ENCODE assay signal across 30 cellular contexts in genomic region chr10:11276475-11276990, GRCh38.
DNase-seq lines count a peak whose midpoint lies in the region; ATAC-seq lines count a peak whose summit lies in the region.
"Had no signal": no experiment of that assay in that cellular context is flagged by ENCODE, and none has a peak within 500 bp of the region (broad histone marks: within the 10 kb centered on the region; RNA-seq: fewer than 3 reads in every experiment).

No MANE protein-coding gene starts in this region.

- no peak overlapping the region for H3K27ac ChIP-seq in CD8-positive, alpha-beta memory T cell (ENCODE audit: low read depth, low read length)
- H3K27ac ChIP-seq: A549, brain microvascular endothelial cell, epithelial cell of prostate, HL-60, tibial artery, vagina had no signal

- H3K4me1 ChIP-seq in CD8-positive, alpha-beta memory T cell (ENCODE audit: insufficient read depth, low read length) = no peaks in the 10 kb centered on the region
- H3K4me1 ChIP-seq: A549, tibial artery, vagina had no signal

- no peak overlapping the region for H3K4me3 Mint-ChIP-seq in activated T-cell treated with anti-CD3 and anti-CD28 coated beads, Interleukin-2, amount 50 U/mL, for 24 hours
- no peak overlapping the region for H3K4me3 Mint-ChIP-seq in activated T-cell treated with anti-CD3 and anti-CD28 coated beads, Interleukin-2, amount 50 U/mL, for 4 hours
- H3K4me3 Mint-ChIP-seq in CD8-positive, alpha-beta memory T cell = no peak overlapping the region
- peak overlapping the region; percentile 19 for H3K4me3 Mint-ChIP-seq in activated T-helper 17 cell treated with anti-CD3 and anti-CD28 coated beads, Interleukin-2, amount 50 U/mL, for 72 hours
- no peak overlapping the region for H3K4me3 Mint-ChIP-seq in effector memory CD8-positive, alpha-beta T cell
- H3K4me3 Mint-ChIP-seq: CD4-positive, CD25-positive, alpha-beta regulatory T cell; nephron progenitor cell had no signal

- no peaks in the 10 kb centered on the region for H3K27me3 Mint-ChIP-seq in activated T-cell treated with anti-CD3 and anti-CD28 coated beads, Interleukin-2, amount 50 U/mL, for 24 hours
- H3K27me3 Mint-ChIP-seq in activated T-cell treated with anti-CD3 and anti-CD28 coated beads, Interleukin-2, amount 50 U/mL, for 4 hours (ENCODE audit: low read depth) = no peaks in the 10 kb centered on the region
- H3K27me3 Mint-ChIP-seq in CD8-positive, alpha-beta memory T cell = peaks cover 0 to 10% of the 10 kb centered on the region in 2 donors
- no peaks in the 10 kb centered on the region for H3K27me3 Mint-ChIP-seq in activated T-helper 17 cell treated with anti-CD3 and anti-CD28 coated beads, Interleukin-2, amount 50 U/mL, for 72 hours
- H3K27me3 Mint-ChIP-seq in effector memory CD8-positive, alpha-beta T cell = no peaks in the 10 kb centered on the region
- H3K27me3 Mint-ChIP-seq: CD4-positive, CD25-positive, alpha-beta regulatory T cell had no signal

- no peaks in the 10 kb centered on the region for H3K9me3 Mint-ChIP-seq in activated T-cell treated with anti-CD3 and anti-CD28 coated beads, Interleukin-2, amount 50 U/mL, for 24 hours
- no peaks in the 10 kb centered on the region for H3K9me3 Mint-ChIP-seq in activated T-cell treated with anti-CD3 and anti-CD28 coated beads, Interleukin-2, amount 50 U/mL, for 4 hours
- H3K9me3 Mint-ChIP-seq in CD8-positive, alpha-beta memory T cell = no peaks in the 10 kb centered on the region
- H3K9me3 Mint-ChIP-seq in activated T-helper 17 cell treated with anti-CD3 and anti-CD28 coated beads, Interleukin-2, amount 50 U/mL, for 72 hours = no peaks in the 10 kb centered on the region
- no peaks in the 10 kb centered on the region for H3K9me3 Mint-ChIP-seq in effector memory CD8-positive, alpha-beta T cell
- H3K9me3 Mint-ChIP-seq: CD4-positive, CD25-positive, alpha-beta regulatory T cell had no signal

- no peak overlapping the region for H3K4me3 ChIP-seq in CD8-positive, alpha-beta memory T cell (ENCODE audit: low read length)
- H3K4me3 ChIP-seq: A549, mucosa of descending colon, tibial artery, vagina had no signal

- POLR2A ChIA-PET in CD8-positive, alpha-beta memory T cell (lab: Charles Lee) = interaction anchor here (0.9 kb wide), 1 partner anchor 38 kb away, joined by 6 read pairs; no protein-coding TSS in a partner anchor

- H3K4me1 Mint-ChIP-seq in activated T-cell treated with anti-CD3 and anti-CD28 coated beads, Interleukin-2, amount 50 U/mL, for 24 hours (ENCODE audit: low read depth) = peaks cover 68% of the 10 kb centered on the region
- H3K4me1 Mint-ChIP-seq in activated T-cell treated with anti-CD3 and anti-CD28 coated beads, Interleukin-2, amount 50 U/mL, for 4 hours (ENCODE audit: low read depth) = peaks cover 32% of the 10 kb centered on the region
- peaks cover 34 to 60% (median 52%) of the 10 kb centered on the region in 3 donors for H3K4me1 Mint-ChIP-seq in CD8-positive, alpha-beta memory T cell
- H3K4me1 Mint-ChIP-seq in activated T-helper 17 cell treated with anti-CD3 and anti-CD28 coated beads, Interleukin-2, amount 50 U/mL, for 72 hours = peaks cover 30% of the 10 kb centered on the region
- H3K4me1 Mint-ChIP-seq in effector memory CD8-positive, alpha-beta T cell (ENCODE audit: low read depth in 2 of 2) = peaks cover 25 to 40% of the 10 kb centered on the region in 2 donors

- DNase-seq in activated T-cell treated with anti-CD3 and anti-CD28 coated beads, Interleukin-2, amount 50 U/mL, for 24 hours = no peak
- no peak for DNase-seq in activated T-cell treated with anti-CD3 and anti-CD28 coated beads, Interleukin-2, amount 50 U/mL, for 4 hours
- no peak for DNase-seq in CD8-positive, alpha-beta memory T cell
- no peak for DNase-seq in effector memory CD8-positive, alpha-beta T cell
- no peak for DNase-seq in NCI-H2081 treated with DMSO at 0.1 percent for 48 hours (lab: John Stamatoyannopoulos, UW)
- DNase-seq: activated CD4-positive, alpha-beta T cell treated with anti-CD3 and anti-CD28 coated beads, Interleukin-2, amount 50 U/mL, for 4 hours; activated CD8-positive, alpha-beta memory T cell treated with anti-CD3 and anti-CD28 coated beads, Interleukin-2, amount 50 U/mL, for 48 hours; activated effector memory CD4-positive, alpha-beta T cell treated with Interleukin-2 at 50 U/mL for 16 hours; amniotic stem cell; brain microvascular endothelial cell; CD4-positive, CD25-positive, alpha-beta regulatory T cell; effector CD8-positive, alpha-beta T cell; HCEC 1CT; hippocampal formation; KG1; mucosa of descending colon; NCI-H1105 treated with DMSO at 0.1 percent for 48 hours; NCI-H187 treated with DMSO at 0.1 percent for 48 hours; NCI-H2171 treated with DMSO at 0.1 percent for 48 hours; NCI-H510A; nephron progenitor cell; small intestine; tibial artery had no signal

- H3K27ac Mint-ChIP-seq in activated T-cell treated with anti-CD3 and anti-CD28 coated beads, Interleukin-2, amount 50 U/mL, for 24 hours = peak overlapping the region; percentile 85
- H3K27ac Mint-ChIP-seq in CD8-positive, alpha-beta memory T cell = peak overlapping the region in 5 of 8 donors; percentile 34 to 82 (median 67)
- H3K27ac Mint-ChIP-seq in activated T-helper 17 cell treated with anti-CD3 and anti-CD28 coated beads, Interleukin-2, amount 50 U/mL, for 72 hours = peak overlapping the region; percentile 76
- H3K27ac Mint-ChIP-seq in effector memory CD8-positive, alpha-beta T cell = peak overlapping the region; percentile 35 to 88
- H3K27ac Mint-ChIP-seq: nephron progenitor cell had no signal

- H3K27me3 ChIP-seq in CD8-positive, alpha-beta memory T cell (ENCODE audit: insufficient read depth, low read length, poor library complexity, severe bottlenecking) = no peaks in the 10 kb centered on the region
- H3K27me3 ChIP-seq: brain microvascular endothelial cell, tibial artery, vagina had no signal

- CTCF ChIA-PET in CD8-positive, alpha-beta memory T cell (lab: Charles Lee) = interaction anchor here (0.9 kb wide), 1 partner anchor 112 kb away, joined by 3 read pairs; no protein-coding TSS in a partner anchor

- peaks cover 85% of the 10 kb centered on the region for H3K36me3 ChIP-seq in CD8-positive, alpha-beta memory T cell (ENCODE audit: insufficient read depth, low read length)
- H3K36me3 ChIP-seq: brain microvascular endothelial cell had no signal

- peaks cover 53% of the 10 kb centered on the region for H3K36me3 Mint-ChIP-seq in activated T-cell treated with anti-CD3 and anti-CD28 coated beads, Interleukin-2, amount 50 U/mL, for 24 hours (ENCODE audit: low read depth)
- H3K36me3 Mint-ChIP-seq in activated T-cell treated with anti-CD3 and anti-CD28 coated beads, Interleukin-2, amount 50 U/mL, for 4 hours (ENCODE audit: insufficient read depth) = peaks cover 67% of the 10 kb centered on the region
- peaks cover 3 to 78% (median 29%) of the 10 kb centered on the region in 3 donors for H3K36me3 Mint-ChIP-seq in CD8-positive, alpha-beta memory T cell
- no peaks in the 10 kb centered on the region for H3K36me3 Mint-ChIP-seq in activated T-helper 17 cell treated with anti-CD3 and anti-CD28 coated beads, Interleukin-2, amount 50 U/mL, for 72 hours (ENCODE audit: low read depth)
- peaks cover 95% of the 10 kb centered on the region for H3K36me3 Mint-ChIP-seq in effector memory CD8-positive, alpha-beta T cell (ENCODE audit: insufficient read depth)

- ATAC-seq in activated T-cell treated with anti-CD3 and anti-CD28 coated beads, Interleukin-2, amount 50 U/mL, for 4 hours = no peak
- no peak for ATAC-seq in activated T-helper 17 cell treated with anti-CD3 and anti-CD28 coated beads, Interleukin-2, amount 50 U/mL, for 72 hours (replicated peaks)
- ATAC-seq in effector memory CD8-positive, alpha-beta T cell (replicated peaks) = no peak
- ATAC-seq in GM21515 (IDR thresholded peaks at IDR 0.05; ENCODE audit: unreplicated experiment) (no peak), GM18502 (IDR thresholded peaks at IDR 0.05; ENCODE audit: poor library complexity, unreplicated experiment) (no peak)
- ATAC-seq: A549, mucosa of descending colon had no signal

- no peaks in the 10 kb centered on the region for H3K9me3 ChIP-seq in CD8-positive, alpha-beta memory T cell (ENCODE audit: low read length)
- H3K9me3 ChIP-seq: A549, mucosa of descending colon, tibial artery, vagina had no signal
